Comparison of ENCODE assay signal across 9 cellular contexts in the genomic region with DNA sequence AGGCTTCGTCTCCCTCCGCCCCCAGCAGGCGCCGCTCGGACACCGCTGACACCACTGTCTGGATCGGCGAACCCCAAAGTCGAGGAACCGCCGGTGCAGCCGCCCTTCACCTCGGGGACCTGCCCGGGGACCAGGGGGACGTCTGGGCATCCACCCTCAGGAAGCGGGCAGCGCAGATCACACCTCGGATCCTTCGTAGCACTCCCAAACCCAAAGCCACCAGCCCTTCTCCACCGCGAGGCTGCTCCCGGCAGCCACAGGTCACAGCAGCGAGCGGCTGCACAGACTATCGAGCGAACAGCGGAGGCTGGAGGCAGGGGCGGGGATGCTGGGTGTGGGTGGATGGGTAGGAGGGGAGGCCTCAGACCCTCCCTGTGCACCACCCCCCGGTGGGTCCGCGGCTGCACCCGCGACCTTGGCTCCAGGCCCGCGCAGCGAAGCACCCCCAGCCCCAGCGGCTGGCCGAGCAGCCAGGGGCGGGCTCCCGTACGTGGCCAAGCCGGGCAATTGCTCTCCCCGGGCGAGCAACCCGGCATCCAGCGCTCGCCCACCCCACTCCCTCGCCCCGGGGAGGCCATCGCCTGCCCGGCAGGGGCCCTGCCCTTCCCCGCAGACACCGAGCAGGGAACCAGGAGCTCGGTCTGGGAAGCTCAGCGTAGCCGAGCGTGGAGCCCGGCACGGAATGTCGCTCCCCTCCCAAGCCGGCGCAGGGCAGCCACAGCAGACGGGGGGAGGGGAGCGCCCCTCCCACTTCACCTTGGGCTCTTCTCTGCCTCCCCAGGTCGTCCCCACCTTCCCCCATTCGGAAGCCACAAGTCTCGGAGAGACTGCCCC. TPM values are rescaled to one million over a fixed set of nuclear protein-coding genes. Genes with fewer than 3 reads are reported as not detected.
A peak's percentile ranks its signal among the peaks of the same experiment; 100 is the strongest.
DNase-seq lines count a peak whose midpoint lies in the region; ATAC-seq lines count a peak whose summit lies in the region.
"Had no signal": no experiment of that assay in that cellular context is flagged by ENCODE, and none has a peak within 500 bp of the region (broad histone marks: within the 10 kb centered on the region; RNA-seq: fewer than 3 reads in every experiment).

No MANE protein-coding gene starts in this region.

- H3K18ac ChIP-seq in trophoblast cell (ENCODE audit: low read length), result peak overlapping the region; percentile 72

- intact Hi-C loops in head of caudate nucleus (cut with DNase I), result loop anchor here (5.0 kb wide), 1 partner anchor 216 kb away; no protein-coding TSS in a partner anchor

- H3K79me1 ChIP-seq in trophoblast cell (ENCODE audit: low read length), result peaks cover 17% of the 10 kb centered on the region

- peak overlapping the region; percentile 42 for H4K8ac ChIP-seq in trophoblast cell (ENCODE audit: low read depth, low read length)

- H3K4me3 ChIP-seq in trophoblast cell (ENCODE audit: low read depth, low read length), result peak overlapping the region; percentile 71

- peak overlapping the region; percentile 24 for H3K14ac ChIP-seq in trophoblast cell (ENCODE audit: low read length)

- H3K27ac ChIP-seq in trophoblast cell (ENCODE audit: low read depth, low read length), result no peak overlapping the region

- H3K79me2 ChIP-seq in trophoblast cell (ENCODE audit: control insufficient read depth, insufficient read depth, low read length, poor library complexity), result no peaks in the 10 kb centered on the region

- H2AK5ac ChIP-seq in trophoblast cell (ENCODE audit: low read length), result no peak overlapping the region

- DNase-seq in COLO668 (lab: John Stamatoyannopoulos, UW; ENCODE audit: unreplicated experiment) (peak; percentile 63), NCI-H1105 treated with DMSO at 0.1 percent for 48 hours (lab: John Stamatoyannopoulos, UW) (peak; percentile 55), activated T-cell treated with anti-CD3 and anti-CD28 coated beads for 48 hours (ENCODE audit: low read depth) (peak; percentile 10), head of caudate nucleus (peak in 29 of 42 donors; percentile 19 to 70 (median 43)), trophoblast cell (peak; percentile 23 to 59), ureter (ENCODE audit: low spot score) (no peak)
- no peak for DNase-seq in central memory CD4-positive, alpha-beta T cell

- peaks cover 16% of the 10 kb centered on the region for H3K27me3 ChIP-seq in trophoblast cell (ENCODE audit: insufficient read depth, low read length)

- H2BK120ac ChIP-seq in trophoblast cell (ENCODE audit: insufficient read depth, low read length, poor library complexity), result peak overlapping the region; percentile 68

- peak overlapping the region; percentile 56 for H4K12ac ChIP-seq in trophoblast cell (ENCODE audit: low read depth, low read length)

- peak overlapping the region; percentile 35 for H2AFZ ChIP-seq in trophoblast cell (ENCODE audit: insufficient read depth, low read length, poor library complexity)

- no peak overlapping the region for H2BK12ac ChIP-seq in trophoblast cell (ENCODE audit: low read length)

- peak overlapping the region; percentile 27 for H4K91ac ChIP-seq in trophoblast cell (ENCODE audit: low read depth, low read length)

- WGBS in trophoblast cell (ENCODE audit: extremely low coverage, insufficient coverage, insufficient read length), result no CpG with 5 or more reads among the region's 67 CpGs

- peak overlapping the region; percentile 94 for H3K4me2 ChIP-seq in trophoblast cell (ENCODE audit: low read length)

- no peak overlapping the region for H3K23ac ChIP-seq in trophoblast cell (ENCODE audit: low read length)

- no peaks in the 10 kb centered on the region for H3K36me3 ChIP-seq in trophoblast cell (ENCODE audit: control insufficient read depth in 1 of 2, insufficient read depth in 2 of 2, low read length in 2 of 2)

- peak overlapping the region; percentile 21 for H2BK5ac ChIP-seq in trophoblast cell (ENCODE audit: low read depth, low read length, poor library complexity)

- H3K4ac ChIP-seq in trophoblast cell (ENCODE audit: low read depth, low read length), result peak overlapping the region; percentile 30

- H3K9ac ChIP-seq in trophoblast cell (ENCODE audit: low read length), result peak overlapping the region; percentile 68

- H3K4me1 ChIP-seq in trophoblast cell (ENCODE audit: control insufficient read depth in 1 of 2, insufficient read depth in 2 of 2, low read length in 2 of 2), result peaks cover 10 to 17% of the 10 kb centered on the region in 2 experiments

- H3K9me3 ChIP-seq in trophoblast cell (ENCODE audit: insufficient read depth, low read depth, low read length), result no peaks in the 10 kb centered on the region

- no peak for ATAC-seq in HG03095 (IDR thresholded peaks at IDR 0.05; ENCODE audit: unreplicated experiment)
- ATAC-seq: HCT116 had no signal

RNA-seq across cellular contexts. Expression of a gene that starts 1.0 kb away (rescaled TPM):
- 11.1 and 12.0 TPM in 2 replicates for polyA plus RNA-seq in trophoblast cell (2013)
- 3.4 TPM for total RNA-seq in ureter

Comparison
In these comparisons a context has a peak if more than half of its experiments do, and no peak if none do; other contexts are left out.
1. DNase-seq: peak in COLO668 (single experiment), NCI-H1105 treated with DMSO at 0.1 percent for 48 hours (single experiment), activated T-cell treated with anti-CD3 and anti-CD28 coated beads for 48 hours (single experiment), head of caudate nucleus (29 of 42) and trophoblast cell (2 of 2); none in central memory CD4-positive, alpha-beta T cell (single experiment) and ureter (single experiment).